Comparison of ENCODE assay signal across 8 cellular contexts in the genomic region with DNA sequence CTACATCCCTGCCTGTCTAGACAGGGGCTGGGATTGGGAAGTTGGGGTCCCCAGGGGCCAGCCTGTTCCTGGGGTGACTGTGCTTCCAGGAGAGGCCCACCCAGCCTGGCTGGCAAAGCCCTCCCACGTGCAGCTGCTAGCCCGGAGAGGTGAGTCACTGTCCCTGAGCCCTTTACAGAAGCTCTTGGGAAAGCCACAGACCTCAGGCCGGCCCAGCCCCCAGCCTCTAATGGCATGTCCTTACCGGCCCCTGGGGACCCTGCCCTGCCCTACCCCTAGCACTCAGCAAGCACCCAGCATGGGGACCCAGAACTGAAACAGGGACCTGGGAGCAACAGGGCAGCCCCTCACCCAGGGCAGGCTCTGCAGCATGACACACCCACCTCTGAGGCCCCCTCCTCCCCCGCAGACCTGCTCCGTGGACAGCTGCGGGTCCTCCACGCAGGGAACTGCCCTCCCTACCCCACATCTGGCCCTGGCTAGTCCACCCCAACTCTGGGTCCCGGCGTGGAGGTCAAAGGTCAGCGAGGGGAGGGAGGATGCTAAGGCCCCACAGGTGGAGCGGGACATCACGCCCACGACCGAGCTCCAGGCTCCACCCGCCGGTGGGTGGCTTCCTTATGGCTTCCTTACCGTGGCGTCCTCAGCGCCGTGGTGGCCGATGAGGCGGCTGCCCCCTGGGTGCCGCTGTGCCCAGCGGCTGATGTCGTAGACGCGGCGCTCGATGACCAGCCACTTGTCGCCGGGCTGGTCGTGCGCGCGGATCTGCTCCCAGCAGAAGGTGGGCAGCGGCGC. TPM values are rescaled to one million over a fixed set of nuclear protein-coding genes. Genes with fewer than 3 reads are reported as not detected.
DNase-seq lines count a peak whose midpoint lies in the region; ATAC-seq and TF ChIP-seq lines count a peak whose summit lies in the region.

No MANE protein-coding gene starts in this region.

- no peaks in the 10 kb centered on the region for H3K36me3 ChIP-seq in neuron (ENCODE audit: insufficient read depth, low read length)

- peak; percentile 28 to 89 (median 80) for DNase-seq in NCI-H1417 (lab: John Stamatoyannopoulos, UW)
- DNase-seq in NCI-H1417 treated with DMSO at 0.1 percent for 48 hours (lab: John Stamatoyannopoulos, UW): no peak
- peak; percentile 69 for DNase-seq in NCI-H69 (lab: John Stamatoyannopoulos, UW)
- DNase-seq in activated effector memory CD4-positive, alpha-beta T cell treated with Interleukin-2 at 50 U/mL for 16 hours: peak; percentile 17
- DNase-seq in foreskin keratinocyte: peak in 1 of 2 donors; percentile 33

- peaks cover 4% of the 10 kb centered on the region for H3K9me3 ChIP-seq in neuron (ENCODE audit: low read length)

- H3K4me3 ChIP-seq in neuron (ENCODE audit: low read length): peak overlapping the region; percentile 53

- no peak overlapping the region for H3K27ac ChIP-seq in foreskin keratinocyte

- H3K4me1 ChIP-seq in foreskin keratinocyte: no peaks in the 10 kb centered on the region
- peaks cover 9% of the 10 kb centered on the region for H3K4me1 ChIP-seq in neuron (ENCODE audit: insufficient read depth, low read length)

- H2AFZ ChIP-seq in neuron (ENCODE audit: low read depth, low read length): peak overlapping the region; percentile 87

- peak; percentile 10 for TF ChIP-seq CTCF in foreskin keratinocyte (conservative IDR thresholded peaks at IDR 0.05)

- H3K27me3 ChIP-seq in foreskin keratinocyte (peaks cover 15% of the 10 kb centered on the region), neuron (ENCODE audit: insufficient read depth, low read length) (peaks cover 15% of the 10 kb centered on the region)

- ATAC-seq in HG02642 (IDR thresholded peaks at IDR 0.05; ENCODE audit: poor library complexity, unreplicated experiment): peak; percentile 38
- peak; percentile 29 for ATAC-seq in foreskin keratinocyte
- no peak for ATAC-seq in GM21786 (IDR thresholded peaks at IDR 0.05; ENCODE audit: unreplicated experiment)

RNA-seq across cellular contexts. Expression of gene FADS3, which starts 0.6 kb away (rescaled TPM):
- 7.1 and 7.9 TPM in 2 replicates for total RNA-seq in foreskin keratinocyte
- 8.0 and 8.8 TPM in 2 replicates for polyA plus RNA-seq in foreskin keratinocyte

RNA-seq across cellular contexts. Expression of gene RAB3IL1, which starts 26.6 kb away (rescaled TPM):
- total RNA-seq in foreskin keratinocyte: 0.31 and 0.35 TPM in 2 replicates
- polyA plus RNA-seq in foreskin keratinocyte: 0.52 and 0.55 TPM in 2 replicates

RNA-seq across cellular contexts. Expression of gene BEST1, which starts 59.4 kb away (rescaled TPM):
- 0.07 and 0.10 TPM in 2 replicates for total RNA-seq in foreskin keratinocyte
- 0.25 TPM in 2 replicates for polyA plus RNA-seq in foreskin keratinocyte
